Comparison of ENCODE assay signal across 9 cellular contexts in the genomic region with DNA sequence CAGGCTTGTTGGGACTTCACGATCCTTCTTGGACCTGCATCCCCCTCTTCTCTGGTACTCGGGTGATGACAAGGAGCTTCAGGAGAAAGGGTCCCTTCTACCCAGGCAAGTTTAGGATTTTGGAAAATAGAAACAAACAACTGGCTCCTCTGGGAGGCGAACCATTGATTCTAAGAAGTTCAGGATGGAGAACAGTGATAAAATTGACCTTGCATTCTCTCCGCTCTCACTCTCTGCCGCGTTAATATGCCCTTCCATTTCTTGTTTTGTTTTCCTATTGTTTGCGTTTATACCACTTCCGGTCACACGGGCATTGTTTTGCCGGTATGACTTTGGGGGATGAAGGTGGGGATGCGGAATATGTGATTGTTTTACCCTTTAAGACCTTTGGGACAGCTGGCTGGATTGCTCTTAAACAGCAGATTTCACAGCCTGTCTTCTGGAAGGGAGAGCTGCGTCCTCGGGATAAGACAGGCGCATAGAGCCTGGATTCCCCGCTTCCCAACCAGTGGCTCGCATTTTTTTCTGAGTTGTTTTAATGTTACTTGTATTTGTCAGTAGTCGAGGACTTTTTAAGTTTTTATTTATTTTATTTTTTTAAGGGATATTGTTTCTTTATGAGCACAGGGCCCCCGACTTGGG.
A peak's percentile ranks its signal among the peaks of the same experiment; 100 is the strongest.
DNase-seq lines count a peak whose midpoint lies in the region; TF ChIP-seq lines count a peak whose summit lies in the region.
"Had no signal": no experiment of that assay in that cellular context is flagged by ENCODE, and none has a peak within 500 bp of the region (broad histone marks: within the 10 kb centered on the region; RNA-seq: fewer than 3 reads in every experiment).

No MANE protein-coding gene starts in this region.

- no peak for TF ChIP-seq CTCF in Calu3 (IDR thresholded peaks at IDR 0.05; ENCODE audit: unreplicated experiment)
- no peak for TF ChIP-seq CTCF in KMS-11 (conservative IDR thresholded peaks at IDR 0.05; ENCODE audit: low read depth, low read length)
- TF ChIP-seq CTCF in cardiac fibroblast (IDR thresholded peaks at IDR 0.05; ENCODE audit: low read depth, low read length): no peak
- no peak for TF ChIP-seq CTCF in neural cell (IDR thresholded peaks at IDR 0.05; ENCODE audit: poor library complexity, severe bottlenecking)

- peak overlapping the region; percentile 91 for H3K4me2 ChIP-seq in KMS-11
- peak overlapping the region; percentile 41 for H3K4me2 ChIP-seq in neural cell (ENCODE audit: low read length)

- H3K36me3 ChIP-seq in KMS-11 (ENCODE audit: insufficient read depth): no peaks in the 10 kb centered on the region
- H3K36me3 ChIP-seq in neural cell (ENCODE audit: insufficient read depth, low read length): no peaks in the 10 kb centered on the region

- peak overlapping the region; percentile 77 for H3K4me3 Mint-ChIP-seq in Calu3 (ENCODE audit: low read depth, unreplicated experiment)

- H3K4me1 Mint-ChIP-seq in Calu3 (ENCODE audit: low read depth, unreplicated experiment): no peaks in the 10 kb centered on the region

- no peak for TF ChIP-seq EP300 in neural cell (conservative IDR thresholded peaks at IDR 0.05; ENCODE audit: poor library complexity, severe bottlenecking)

- 0 out of 2 replicates have a peak overlapping the region, but pooled peaks have one; percentile 4 for H3K27ac ChIP-seq in KMS-11
- no peak overlapping the region for H3K27ac ChIP-seq in neural cell (ENCODE audit: low read length)

- CTCF ChIA-PET in Calu3 (lab: Charles Lee): interaction anchor here (0.5 to 1.7 kb wide), 10 partner anchors 8 to 440 kb away, joined by 3 to 10 read pairs (median 3); no protein-coding TSS in a partner anchor

- H3K27me3 Mint-ChIP-seq in Calu3 (ENCODE audit: unreplicated experiment): no peaks in the 10 kb centered on the region

- H4K20me1 ChIP-seq in KMS-11 (ENCODE audit: insufficient read depth): no peaks in the 10 kb centered on the region
- no peaks in the 10 kb centered on the region for H4K20me1 ChIP-seq in neural cell (ENCODE audit: insufficient read depth)

- peaks cover 14% of the 10 kb centered on the region for H3K36me3 Mint-ChIP-seq in Calu3 (ENCODE audit: insufficient read depth, unreplicated experiment)

- H3K4me3 ChIP-seq in KMS-11 (IDR thresholded peaks at IDR 0.05; ENCODE audit: insufficient read depth, low read depth, low read length) (no peak overlapping the region), cardiac fibroblast (replicated peaks in 1 of 2; ENCODE audit: low read depth in 2 of 2, low read length in 2 of 2) (peak overlapping the region; percentile 52 to 61), neural cell (ENCODE audit: low read length) (peak overlapping the region; percentile 63)

- intact Hi-C loops in Calu3 (cut with micrococcal nuclease; ENCODE audit: unreplicated experiment): loop anchor here (5.0 kb wide), 2 partner anchors 70 to 135 kb away; no protein-coding TSS in a partner anchor

- no peaks in the 10 kb centered on the region for H3F3A ChIP-seq in neural cell (ENCODE audit: insufficient read depth, low read length, poor library complexity, severe bottlenecking)

- H3K9ac ChIP-seq in KMS-11 (peak overlapping the region; percentile 46; the same call in 1 of the 2 replicates), neural cell (ENCODE audit: low read length) (no peak overlapping the region)

- H3K27me3 ChIP-seq in KMS-11 (ENCODE audit: insufficient read depth, low read depth): no peaks in the 10 kb centered on the region
- peaks cover 44% of the 10 kb centered on the region for H3K27me3 ChIP-seq in neural cell (ENCODE audit: insufficient read depth, low read depth, low read length)

- DNase-seq in Calu3 (no peak), cardiac fibroblast (ENCODE audit: low read depth in 2 of 2) (peak; percentile 43 to 59), cortex of kidney (lab: John Stamatoyannopoulos, UW) (no peak), NCI-H526 treated with DMSO at 0.1 percent for 48 hours (lab: John Stamatoyannopoulos, UW) (no peak), iPS-NIHi7 (ENCODE audit: extremely low spot score) (no peak)
- DNase-seq in NK-92 treated with Interleukin-12 subunit alpha and Interleukin-12 subunit beta, amount 100 ng/mL, for 24 hours (lab: John Stamatoyannopoulos, UW): no peak
- DNase-seq: activated effector memory CD4-positive, alpha-beta T cell treated with Interleukin-2 at 50 U/mL for 16 hours had no signal

- TF ChIP-seq RAD21 in neural cell (conservative IDR thresholded peaks at IDR 0.05): no peak

- no TSS peak for BruUV-seq in Calu3 (replicated peaks; lab: Mats Ljungman, UMichigan)

- no peaks in the 10 kb centered on the region for H3K9me3 ChIP-seq in neural cell (ENCODE audit: low read length)

- H3K79me2 ChIP-seq in KMS-11 (ENCODE audit: insufficient read depth, low read depth) (no peaks in the 10 kb centered on the region), neural cell (replicated peaks; ENCODE audit: insufficient read depth, low read length) (no peaks in the 10 kb centered on the region)

- peak overlapping the region; percentile 36 for H3K27ac Mint-ChIP-seq in Calu3 (ENCODE audit: unreplicated experiment)

- H3K4me1 ChIP-seq in KMS-11 (ENCODE audit: low read depth, poor library complexity, severe bottlenecking): peaks cover 8% of the 10 kb centered on the region

- peak overlapping the region; percentile 80 for H2AFZ ChIP-seq in KMS-11 (ENCODE audit: low read depth)
- H2AFZ ChIP-seq in neural cell (ENCODE audit: low read depth, low read length): no peak overlapping the region

- no peaks in the 10 kb centered on the region for H3K9me2 ChIP-seq in neural cell (ENCODE audit: insufficient read depth, low read length)

- H3K9me3 Mint-ChIP-seq in Calu3 (ENCODE audit: low read depth, unreplicated experiment): no peaks in the 10 kb centered on the region

TF ChIP-seq in neural cell, 6 proteins besides CTCF, POLR2A, EP300 and RAD21:
- TF ChIP-seq TAF1 (IDR thresholded peaks at IDR 0.05; ENCODE audit: low read depth) (no peak), POLR2AphosphoS5 (IDR thresholded peaks at IDR 0.05) (no peak)
- TF ChIP-seq, protein P1, sequence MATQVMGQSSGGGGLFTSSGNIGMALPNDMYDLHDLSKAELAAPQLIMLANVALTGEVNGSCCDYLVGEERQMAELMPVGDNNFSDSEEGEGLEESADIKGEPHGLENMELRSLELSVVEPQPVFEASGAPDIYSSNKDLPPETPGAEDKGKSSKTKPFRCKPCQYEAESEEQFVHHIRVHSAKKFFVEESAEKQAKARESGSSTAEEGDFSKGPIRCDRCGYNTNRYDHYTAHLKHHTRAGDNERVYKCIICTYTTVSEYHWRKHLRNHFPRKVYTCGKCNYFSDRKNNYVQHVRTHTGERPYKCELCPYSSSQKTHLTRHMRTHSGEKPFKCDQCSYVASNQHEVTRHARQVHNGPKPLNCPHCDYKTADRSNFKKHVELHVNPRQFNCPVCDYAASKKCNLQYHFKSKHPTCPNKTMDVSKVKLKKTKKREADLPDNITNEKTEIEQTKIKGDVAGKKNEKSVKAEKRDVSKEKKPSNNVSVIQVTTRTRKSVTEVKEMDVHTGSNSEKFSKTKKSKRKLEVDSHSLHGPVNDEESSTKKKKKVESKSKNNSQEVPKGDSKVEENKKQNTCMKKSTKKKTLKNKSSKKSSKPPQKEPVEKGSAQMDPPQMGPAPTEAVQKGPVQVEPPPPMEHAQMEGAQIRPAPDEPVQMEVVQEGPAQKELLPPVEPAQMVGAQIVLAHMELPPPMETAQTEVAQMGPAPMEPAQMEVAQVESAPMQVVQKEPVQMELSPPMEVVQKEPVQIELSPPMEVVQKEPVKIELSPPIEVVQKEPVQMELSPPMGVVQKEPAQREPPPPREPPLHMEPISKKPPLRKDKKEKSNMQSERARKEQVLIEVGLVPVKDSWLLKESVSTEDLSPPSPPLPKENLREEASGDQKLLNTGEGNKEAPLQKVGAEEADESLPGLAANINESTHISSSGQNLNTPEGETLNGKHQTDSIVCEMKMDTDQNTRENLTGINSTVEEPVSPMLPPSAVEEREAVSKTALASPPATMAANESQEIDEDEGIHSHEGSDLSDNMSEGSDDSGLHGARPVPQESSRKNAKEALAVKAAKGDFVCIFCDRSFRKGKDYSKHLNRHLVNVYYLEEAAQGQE (IDR thresholded peaks at IDR 0.05; ENCODE audit: borderline replicate concordance): no peak

Comparison
In these comparisons a context has a peak if more than half of its experiments do, and no peak if none do; other contexts are left out.
1. DNase-seq: peak in cardiac fibroblast (2 of 2); none in Calu3 (single experiment), cortex of kidney (single experiment), NK-92 treated with Interleukin-12 subunit alpha and Interleukin-12 subunit beta, amount 100 ng/mL, for 24 hours (single experiment), NCI-H526 treated with DMSO at 0.1 percent for 48 hours (single experiment) and iPS-NIHi7 (single experiment).